Comparison of ENCODE assay signal across 19 cellular contexts in the genomic region with DNA sequence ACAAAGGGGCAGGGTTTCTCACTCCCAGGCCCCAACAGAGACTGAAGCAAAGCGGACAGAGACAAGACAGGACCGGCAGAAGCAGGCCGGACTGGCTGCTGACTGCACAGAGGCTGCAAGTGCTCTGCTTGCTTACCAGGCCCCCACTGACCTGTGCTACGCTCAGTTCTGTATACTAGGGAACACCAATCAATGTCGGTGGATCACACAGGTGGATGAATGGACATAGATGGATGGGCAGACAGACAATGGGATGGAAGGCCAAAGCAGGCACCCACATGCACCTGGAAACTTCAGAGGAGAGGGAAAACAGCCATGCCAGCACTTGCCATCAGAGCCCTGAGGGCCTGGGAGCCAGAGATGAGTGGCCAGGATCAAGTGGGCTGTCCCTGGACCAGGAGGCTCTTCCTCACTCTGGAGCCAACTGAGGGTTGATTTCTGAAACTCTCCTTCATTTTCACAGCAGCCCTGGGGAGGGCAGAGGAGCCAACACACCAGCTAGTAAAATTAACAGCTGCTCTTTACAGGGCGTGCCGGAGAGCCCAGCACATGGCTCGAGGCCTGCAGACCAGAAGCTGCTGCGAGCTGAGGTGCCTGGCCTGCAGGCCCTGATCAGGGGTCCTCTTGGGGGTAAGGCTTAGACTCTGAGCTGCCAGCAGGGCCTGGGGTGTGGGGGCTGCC.
DNase-seq lines count a peak whose midpoint lies in the region; ATAC-seq and TF ChIP-seq lines count a peak whose summit lies in the region.
"Had no signal": no experiment of that assay in that cellular context is flagged by ENCODE, and none has a peak within 500 bp of the region (broad histone marks: within the 10 kb centered on the region; RNA-seq: fewer than 3 reads in every experiment).

No MANE protein-coding gene starts in this region.

- peaks cover 13% of the 10 kb centered on the region for H3K4me1 ChIP-seq in neural progenitor cell

- DNase-seq in LHCN-M2 (ENCODE audit: low read depth) (peak; percentile 71), dorsolateral prefrontal cortex (no peak), neural progenitor cell (ENCODE audit: low spot score) (no peak), mucosa of gallbladder (ENCODE audit: low spot score) (no peak), Ammon's horn (ENCODE audit: low spot score) (no peak), kidney glomerular epithelial cell (lab: John Stamatoyannopoulos, UW) (no peak)
- DNase-seq: activated CD8-positive, alpha-beta T cell treated with anti-CD3 and anti-CD28 coated beads for 36 hours; anterior cingulate cortex; EL; KBM-7; NCI-H2029 had no signal

- H2AFZ ChIP-seq in neural progenitor cell (replicated peaks): no peak overlapping the region

- no peak for ATAC-seq in GM21717 (IDR thresholded peaks at IDR 0.05; ENCODE audit: unreplicated experiment)
- ATAC-seq: activated CD8-positive, alpha-beta T cell treated with anti-CD3 and anti-CD28 coated beads for 36 hours; GM12878 had no signal

- no peaks in the 10 kb centered on the region for H3K36me3 ChIP-seq in neural progenitor cell
- H3K36me3 ChIP-seq: BLaER1 treated with 17β-estradiol and CSF1 and Interleukin-3, amounts not matched to agents 10 nM and 100 nM had no signal

- intact Hi-C loops in dorsolateral prefrontal cortex (cut with DNase I): loop anchor here (2.0 to 10.0 kb wide), 5 partner anchors 111 to 318 kb away; no protein-coding TSS in a partner anchor

- no peaks in the 10 kb centered on the region for H3K9me3 ChIP-seq in neural progenitor cell (ENCODE audit: low read depth)
- H3K9me3 ChIP-seq: BLaER1 treated with 17β-estradiol and CSF1 and Interleukin-3, amounts not matched to agents 10 nM and 100 nM had no signal

- H3K27ac ChIP-seq in 22Rv1 (peak overlapping the region; percentile 74), dorsolateral prefrontal cortex (peak overlapping the region in 48 of 59 donors; percentile 2 to 91 (median 60)), neural progenitor cell (no peak overlapping the region)
- H3K27ac ChIP-seq: BLaER1 treated with 17β-estradiol and CSF1 and Interleukin-3, amounts not matched to agents 10 nM and 100 nM; SK-N-MC had no signal

- no peaks in the 10 kb centered on the region for H3K9me3 Mint-ChIP-seq in neural progenitor cell
- H3K9me3 Mint-ChIP-seq: activated CD8-positive, alpha-beta T cell treated with anti-CD3 and anti-CD28 coated beads for 36 hours; stimulated activated naive CD8-positive, alpha-beta T cell treated with anti-CD3 and anti-CD28 coated beads, Interleukin-15, Interleukin-2, amounts not matched to agents 100 ng/mL and 50 ng/mL, for 24 hours had no signal

- peaks cover 4% of the 10 kb centered on the region for H3K27me3 Mint-ChIP-seq in neural progenitor cell (ENCODE audit: insufficient read depth, low read depth)
- H3K27me3 Mint-ChIP-seq: activated CD8-positive, alpha-beta T cell treated with anti-CD3 and anti-CD28 coated beads for 36 hours had no signal

- H3K79me2 ChIP-seq in neural progenitor cell (ENCODE audit: low read depth): no peaks in the 10 kb centered on the region

- H3K9ac ChIP-seq in neural progenitor cell: no peak overlapping the region
- H3K9ac ChIP-seq: BLaER1 treated with 17β-estradiol and CSF1 and Interleukin-3, amounts not matched to agents 10 nM and 100 nM had no signal

- H4K20me1 ChIP-seq in neural progenitor cell (ENCODE audit: low read depth): no peaks in the 10 kb centered on the region

- H3K4me2 ChIP-seq in neural progenitor cell: no peak overlapping the region
- H3K4me2 ChIP-seq: smooth muscle cell had no signal

- peaks cover 28% of the 10 kb centered on the region for H3K4me1 Mint-ChIP-seq in neural progenitor cell

- H3K4me3 Mint-ChIP-seq in neural progenitor cell: no peak overlapping the region
- H3K4me3 Mint-ChIP-seq: activated CD8-positive, alpha-beta T cell treated with anti-CD3 and anti-CD28 coated beads for 36 hours; stimulated activated naive CD8-positive, alpha-beta T cell treated with anti-CD3 and anti-CD28 coated beads, Interleukin-15, Interleukin-2, amounts not matched to agents 100 ng/mL and 50 ng/mL, for 24 hours had no signal

- no peaks in the 10 kb centered on the region for H3K36me3 Mint-ChIP-seq in neural progenitor cell

- peak overlapping the region; percentile 42 for H3K27ac Mint-ChIP-seq in neural progenitor cell
- H3K27ac Mint-ChIP-seq: activated CD8-positive, alpha-beta T cell treated with anti-CD3 and anti-CD28 coated beads for 36 hours; stimulated activated naive CD8-positive, alpha-beta T cell treated with anti-CD3 and anti-CD28 coated beads, Interleukin-15, Interleukin-2, amounts not matched to agents 100 ng/mL and 50 ng/mL, for 24 hours had no signal

- H3F3A ChIP-seq in neural progenitor cell (ENCODE audit: low read depth): no peaks in the 10 kb centered on the region

- no peaks in the 10 kb centered on the region for H3K27me3 ChIP-seq in dorsolateral prefrontal cortex
- no peaks in the 10 kb centered on the region for H3K27me3 ChIP-seq in neural progenitor cell
- H3K27me3 ChIP-seq: BLaER1 treated with 17β-estradiol and CSF1 and Interleukin-3, amounts not matched to agents 10 nM and 100 nM had no signal

- TF ChIP-seq CTCF in 22Rv1 (IDR thresholded peaks at IDR 0.05) (no peak), dorsolateral prefrontal cortex (IDR thresholded peaks at IDR 0.05 in 54 of 56, conservative IDR thresholded peaks at IDR 0.05 in 2 of 56; ENCODE audit: low read depth in 1 of 56, partially characterized antibody in 56 of 56) (no peak), neural progenitor cell (IDR thresholded peaks at IDR 0.05) (no peak)

- H3K4me3 ChIP-seq in dorsolateral prefrontal cortex: no peak overlapping the region
- H3K4me3 ChIP-seq in neural progenitor cell: no peak overlapping the region
- H3K4me3 ChIP-seq: BLaER1 treated with 17β-estradiol and CSF1 and Interleukin-3, amounts not matched to agents 10 nM and 100 nM; GM12878; lung; SK-N-MC; smooth muscle cell had no signal
